10 cellular contexts compared by ENCODE assay signal in the genomic region with DNA sequence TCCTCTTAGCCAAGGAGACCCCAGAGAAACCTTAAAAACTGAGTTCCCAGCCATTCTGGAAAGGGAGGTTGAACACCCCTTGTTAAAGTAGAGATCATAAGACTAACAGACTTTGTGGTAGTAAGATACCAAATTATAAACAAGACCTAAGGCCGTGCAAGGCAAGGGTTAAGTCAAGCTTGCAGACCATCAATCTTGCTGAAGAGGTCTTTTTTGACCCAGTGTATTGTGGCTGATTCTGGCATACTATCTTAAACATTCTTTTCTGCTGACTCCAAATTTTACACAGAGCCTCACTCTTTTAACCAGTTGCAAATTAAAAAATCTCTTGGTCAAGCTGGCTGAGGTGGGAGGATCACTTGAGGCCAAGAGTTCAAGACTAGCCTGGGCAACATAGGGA. TPM values are rescaled to one million over a fixed set of nuclear protein-coding genes. Genes with fewer than 3 reads are reported as not detected.
DNase-seq lines count a peak whose midpoint lies in the region; ATAC-seq and TF ChIP-seq lines count a peak whose summit lies in the region.
"Had no signal": no experiment of that assay in that cellular context is flagged by ENCODE, and none has a peak within 500 bp of the region (broad histone marks: within the 10 kb centered on the region; RNA-seq: fewer than 3 reads in every experiment).

No MANE protein-coding gene starts in this region.

- H2AFZ ChIP-seq in Loucy (ENCODE audit: low read length) = no peak overlapping the region

- H3K27ac ChIP-seq in CD8-positive, alpha-beta memory T cell (ENCODE audit: low read depth, low read length) = peak overlapping the region; percentile 95

- peaks cover 46% of the 10 kb centered on the region for H3K79me2 ChIP-seq in Loucy (ENCODE audit: insufficient read depth, low read length)

- ATAC-seq in central memory CD8-positive, alpha-beta T cell (replicated peaks; ENCODE audit: extremely low read depth, poor library complexity, severe bottlenecking) = no peak
- no peak for ATAC-seq in GM18498 (IDR thresholded peaks at IDR 0.05; ENCODE audit: unreplicated experiment)
- ATAC-seq in GM21529 (IDR thresholded peaks at IDR 0.05; ENCODE audit: unreplicated experiment) = no peak

- no peaks in the 10 kb centered on the region for H3K9me3 Mint-ChIP-seq in CD8-positive, alpha-beta memory T cell
- H3K9me3 Mint-ChIP-seq in central memory CD8-positive, alpha-beta T cell = no peaks in the 10 kb centered on the region
- no peaks in the 10 kb centered on the region for H3K9me3 Mint-ChIP-seq in nephron

- H3K4me3 ChIP-seq in CD8-positive, alpha-beta memory T cell (ENCODE audit: low read length) = no peak overlapping the region
- H3K4me3 ChIP-seq in Loucy (ENCODE audit: low read length, poor library complexity, severe bottlenecking) = peak overlapping the region; percentile 78

- H3K4me2 ChIP-seq in Loucy (ENCODE audit: low read depth, low read length, poor library complexity, severe bottlenecking) = peak overlapping the region; percentile 67

- H3K27me3 ChIP-seq in CD8-positive, alpha-beta memory T cell (ENCODE audit: insufficient read depth, low read length, poor library complexity, severe bottlenecking) = no peaks in the 10 kb centered on the region
- no peaks in the 10 kb centered on the region for H3K27me3 ChIP-seq in Loucy (ENCODE audit: insufficient read depth, low read length, poor library complexity, severe bottlenecking)
- H3K27me3 ChIP-seq: pancreas had no signal

- H3K9me3 ChIP-seq in CD8-positive, alpha-beta memory T cell (ENCODE audit: low read length) = no peaks in the 10 kb centered on the region
- H3K9me3 ChIP-seq in Loucy (ENCODE audit: insufficient read depth, low read depth, low read length) = no peaks in the 10 kb centered on the region
- H3K9me3 ChIP-seq: pancreas had no signal

- peaks cover 6 to 11% of the 10 kb centered on the region in 2 donors for H3K27me3 Mint-ChIP-seq in CD8-positive, alpha-beta memory T cell
- H3K27me3 Mint-ChIP-seq in central memory CD8-positive, alpha-beta T cell = peaks cover 23% of the 10 kb centered on the region
- peaks cover 5% of the 10 kb centered on the region for H3K27me3 Mint-ChIP-seq in nephron (ENCODE audit: low read depth)

- H3F3A ChIP-seq in Loucy (ENCODE audit: low read depth) = peaks cover 4% of the 10 kb centered on the region; the same call in 1 of the 2 replicates

- H4K20me1 ChIP-seq in Loucy (ENCODE audit: insufficient read depth, low read length, poor library complexity, severe bottlenecking) = peaks cover 29% of the 10 kb centered on the region

- no peak for DNase-seq in CD8-positive, alpha-beta memory T cell
- no peak for DNase-seq in central memory CD8-positive, alpha-beta T cell (ENCODE audit: low spot score in 2 of 2)
- DNase-seq in AG08396 (ENCODE audit: low spot score) (no peak), DMS 273 (lab: John Stamatoyannopoulos, UW; ENCODE audit: unreplicated experiment) (no peak)
- DNase-seq: activated CD4-positive, CD25-positive, alpha-beta regulatory T cell treated with anti-CD3 and anti-CD28 coated beads, Interleukin-2, amount 50 U/mL, for 72 hours; pancreas had no signal

- H3K9me2 ChIP-seq in Loucy (replicated peaks; ENCODE audit: low read depth, low read length) = no peaks in the 10 kb centered on the region

- peaks cover 17% of the 10 kb centered on the region for H3K36me3 ChIP-seq in CD8-positive, alpha-beta memory T cell (ENCODE audit: insufficient read depth, low read length)
- H3K36me3 ChIP-seq in Loucy (ENCODE audit: insufficient read depth, low read length) = peaks cover 15% of the 10 kb centered on the region; the same call in 1 of the 2 replicates

- peak overlapping the region; percentile 72 to 98 (median 95) for H3K4me3 Mint-ChIP-seq in CD8-positive, alpha-beta memory T cell
- H3K4me3 Mint-ChIP-seq in central memory CD8-positive, alpha-beta T cell = peak overlapping the region; percentile 93
- H3K4me3 Mint-ChIP-seq in nephron = peak overlapping the region; percentile 91 to 94 (median 93)

- CTCF ChIA-PET in CD8-positive, alpha-beta memory T cell (lab: Charles Lee) = interaction anchor here (2.7 to 3.6 kb wide), 2 partner anchors 23 to 139 kb away, joined by 12 to 14 read pairs; no protein-coding TSS in a partner anchor

- peaks cover 41% of the 10 kb centered on the region for H3K4me1 ChIP-seq in CD8-positive, alpha-beta memory T cell (ENCODE audit: insufficient read depth, low read length)
- peaks cover 38% of the 10 kb centered on the region for H3K4me1 ChIP-seq in Loucy (ENCODE audit: insufficient read depth, low read length, poor library complexity, severe bottlenecking)

- POLR2A ChIA-PET in CD8-positive, alpha-beta memory T cell (lab: Charles Lee) = no interaction called here

- peak overlapping the region; percentile 95 to 100 (median 98) for H3K27ac Mint-ChIP-seq in CD8-positive, alpha-beta memory T cell
- H3K27ac Mint-ChIP-seq in central memory CD8-positive, alpha-beta T cell (ENCODE audit: low read depth) = no peak overlapping the region
- H3K27ac Mint-ChIP-seq in nephron = peak overlapping the region; percentile 96 to 99 (median 98)

- peaks cover 36 to 45% (median 42%) of the 10 kb centered on the region in 3 donors for H3K4me1 Mint-ChIP-seq in CD8-positive, alpha-beta memory T cell
- peaks cover 36% of the 10 kb centered on the region for H3K4me1 Mint-ChIP-seq in central memory CD8-positive, alpha-beta T cell
- H3K4me1 Mint-ChIP-seq in nephron = peaks cover 24% of the 10 kb centered on the region

- no peak for TF ChIP-seq CTCF in Loucy (conservative IDR thresholded peaks at IDR 0.05; ENCODE audit: low read length)
- no peak for TF ChIP-seq CTCF in nephron (IDR thresholded peaks at IDR 0.05; ENCODE audit: unreplicated experiment in 3 of 3)

- H3K36me3 Mint-ChIP-seq in CD8-positive, alpha-beta memory T cell = peaks cover 0 to 31% (median 4%) of the 10 kb centered on the region in 3 donors
- H3K36me3 Mint-ChIP-seq in central memory CD8-positive, alpha-beta T cell (ENCODE audit: insufficient read depth) = peaks cover 23% of the 10 kb centered on the region
- H3K36me3 Mint-ChIP-seq in nephron (ENCODE audit: low read depth) = peaks cover 16% of the 10 kb centered on the region

- H3K9ac ChIP-seq in Loucy (ENCODE audit: low read depth, low read length, poor library complexity, severe bottlenecking) = peak overlapping the region; percentile 94

RNA-seq across cellular contexts. Expression of a gene that starts 1.2 kb away (rescaled TPM):
- 100 to 1,000 TPM; 198 to 203 TPM for total RNA-seq in CD8-positive, alpha-beta memory T cell
- polyA plus RNA-seq in CD8-positive, alpha-beta memory T cell = 58.9 TPM

RNA-seq across cellular contexts. Expression of a gene that starts 23.9 kb away (rescaled TPM):
- total RNA-seq in CD8-positive, alpha-beta memory T cell = 1 to 10 TPM in 1 of 2 experiments, under 1 TPM in 1; 0.82 to 1.3 TPM
- 0.31 TPM for polyA plus RNA-seq in CD8-positive, alpha-beta memory T cell

RNA-seq across cellular contexts. Expression of a gene that starts 44.9 kb away (rescaled TPM):
- not detected for total RNA-seq in CD8-positive, alpha-beta memory T cell
- not detected for polyA plus RNA-seq in CD8-positive, alpha-beta memory T cell
